In genomic region chr6:167825759-167826229, GRCh38 we compare ENCODE assay signal across 8 cellular contexts. TPM values are rescaled to one million over a fixed set of nuclear protein-coding genes. Genes with fewer than 3 reads are reported as not detected.
DNase-seq lines count a peak whose midpoint lies in the region; ATAC-seq and TF ChIP-seq lines count a peak whose summit lies in the region.

No MANE protein-coding gene starts in this region.

- peaks cover 5% of the 10 kb centered on the region for H3K36me3 Mint-ChIP-seq in activated naive CD8-positive, alpha-beta T cell treated with anti-CD3 and anti-CD28 coated beads, Interleukin-2, amount 10 ng/mL, durations not matched to agents 7 days and 5 days
- H3K36me3 Mint-ChIP-seq in progenitor cell of endocrine pancreas (ENCODE audit: insufficient read depth): peaks cover 18% of the 10 kb centered on the region

- peaks cover 75% of the 10 kb centered on the region for H3K27me3 Mint-ChIP-seq in activated naive CD8-positive, alpha-beta T cell treated with anti-CD3 and anti-CD28 coated beads, Interleukin-2, amount 10 ng/mL, durations not matched to agents 7 days and 5 days
- H3K27me3 Mint-ChIP-seq in progenitor cell of endocrine pancreas: no peaks in the 10 kb centered on the region

- H3K9me3 Mint-ChIP-seq in activated naive CD8-positive, alpha-beta T cell treated with anti-CD3 and anti-CD28 coated beads, Interleukin-2, amount 10 ng/mL, durations not matched to agents 7 days and 5 days: no peaks in the 10 kb centered on the region
- no peaks in the 10 kb centered on the region for H3K9me3 Mint-ChIP-seq in progenitor cell of endocrine pancreas (ENCODE audit: low read depth)

- intact Hi-C loops in left cardiac atrium (cut with DNase I): no loop called here

- ATAC-seq in activated CD4-positive, CD25-positive, alpha-beta regulatory T cell treated with anti-CD3 and anti-CD28 coated beads, Interleukin-2, amount 50 U/mL, for 24 hours: no peak
- ATAC-seq in activated naive CD8-positive, alpha-beta T cell treated with anti-CD3 and anti-CD28 coated beads, Interleukin-2, amount 10 ng/mL, durations not matched to agents 7 days and 5 days (ENCODE audit: low read depth): no peak
- peak; percentile 43 to 80 for ATAC-seq in left cardiac atrium
- no peak for ATAC-seq in GM21737 (IDR thresholded peaks at IDR 0.05; ENCODE audit: unreplicated experiment)
- no peak for ATAC-seq in GM19452 (IDR thresholded peaks at IDR 0.05; ENCODE audit: unreplicated experiment)

- TF ChIP-seq CTCF in progenitor cell of endocrine pancreas (IDR thresholded peaks at IDR 0.05; ENCODE audit: unreplicated experiment): no peak

- H3K4me3 Mint-ChIP-seq in activated naive CD8-positive, alpha-beta T cell treated with anti-CD3 and anti-CD28 coated beads, Interleukin-2, amount 10 ng/mL, durations not matched to agents 7 days and 5 days: peak overlapping the region; percentile 86
- peak overlapping the region; percentile 96 for H3K4me3 Mint-ChIP-seq in progenitor cell of endocrine pancreas (ENCODE audit: low read depth)

- POLR2A ChIA-PET in activated naive CD8-positive, alpha-beta T cell treated with anti-CD3 and anti-CD28 coated beads, Interleukin-2, amount 10 ng/mL, durations not matched to agents 7 days and 5 days (lab: Charles Lee): no interaction called here

- H3K27ac Mint-ChIP-seq in activated naive CD8-positive, alpha-beta T cell treated with anti-CD3 and anti-CD28 coated beads, Interleukin-2, amount 10 ng/mL, durations not matched to agents 7 days and 5 days: peak overlapping the region; percentile 78
- peak overlapping the region; percentile 98 for H3K27ac Mint-ChIP-seq in progenitor cell of endocrine pancreas

- peak; percentile 36 for DNase-seq in activated CD4-positive, CD25-positive, alpha-beta regulatory T cell treated with anti-CD3 and anti-CD28 coated beads, Interleukin-2, amount 50 U/mL, for 72 hours
- DNase-seq in NCI-H226 (peak; percentile 36), left cardiac atrium (peak; percentile 59), progenitor cell of endocrine pancreas (ENCODE audit: low spot score, unreplicated experiment) (peak; percentile 57)
- peak; percentile 48 for DNase-seq in activated naive CD8-positive, alpha-beta T cell treated with anti-CD3 and anti-CD28 coated beads, Interleukin-2, amount 10 ng/mL, durations not matched to agents 7 days and 5 days

- H3K4me1 Mint-ChIP-seq in activated naive CD8-positive, alpha-beta T cell treated with anti-CD3 and anti-CD28 coated beads, Interleukin-2, amount 10 ng/mL, durations not matched to agents 7 days and 5 days: peaks cover 21% of the 10 kb centered on the region
- H3K4me1 Mint-ChIP-seq in progenitor cell of endocrine pancreas (ENCODE audit: low read depth): peaks cover 33% of the 10 kb centered on the region

RNA-seq across cellular contexts. Expression of gene AFDN, which starts 0.9 kb away (rescaled TPM):
- total RNA-seq in activated naive CD8-positive, alpha-beta T cell treated with anti-CD3 and anti-CD28 coated beads, Interleukin-2, amount 10 ng/mL, durations not matched to agents 7 days and 5 days: 10 to 100 TPM; 29.9 to 37.7 TPM
- 10 to 100 TPM; 53.9 to 57.1 TPM for total RNA-seq in left cardiac atrium
- total RNA-seq in progenitor cell of endocrine pancreas: 421 and 423 TPM in 2 replicates

Comparison
In these comparisons a context has a peak if more than half of its experiments do, and no peak if none do; other contexts are left out.
1. ATAC-seq: peak in left cardiac atrium (2 of 2); none in activated CD4-positive, CD25-positive, alpha-beta regulatory T cell treated with anti-CD3 and anti-CD28 coated beads, Interleukin-2, amount 50 U/mL, for 24 hours (0 of 2), activated naive CD8-positive, alpha-beta T cell treated with anti-CD3 and anti-CD28 coated beads, Interleukin-2, amount 10 ng/mL, durations not matched to agents 7 days and 5 days (single experiment), GM21737 (single experiment) and GM19452 (single experiment).
2. Peak in every context shown above with its lines, with median percentiles within 50 percentile points of each other: DNase-seq.